ENCODE assay signal across 8 cellular contexts in the genomic region with DNA sequence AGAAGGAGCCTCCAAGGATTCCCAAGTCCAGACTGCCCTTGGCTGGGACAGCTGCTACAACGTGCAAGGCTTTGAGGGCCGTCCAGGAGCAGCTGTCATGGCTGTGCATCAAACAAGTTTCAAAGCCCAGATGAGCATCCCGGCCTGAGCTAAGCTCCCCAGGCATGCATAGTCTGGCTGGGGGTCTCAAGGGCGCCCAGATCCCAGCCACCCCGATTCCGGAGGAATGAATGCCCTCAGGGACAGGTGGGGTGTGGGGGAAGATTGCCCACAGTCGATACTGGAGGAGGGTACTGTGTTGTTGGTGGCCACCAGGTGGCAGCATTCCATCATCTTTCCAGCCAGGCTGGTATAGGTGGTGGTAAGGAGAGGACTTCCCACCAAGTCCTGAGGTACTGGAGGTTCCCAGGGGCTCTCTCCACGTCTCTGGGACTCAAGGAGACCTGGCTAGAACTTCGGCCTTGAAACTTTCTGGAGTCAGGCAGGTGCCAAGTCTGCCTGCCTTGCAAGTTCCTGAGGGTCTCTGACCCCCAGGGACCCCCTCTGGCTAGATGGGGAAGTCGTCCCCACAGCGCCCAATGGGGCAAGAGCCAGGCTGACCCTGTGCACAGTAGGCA. TPM values are rescaled to one million over a fixed set of nuclear protein-coding genes. Genes with fewer than 3 reads are reported as not detected.
DNase-seq lines count a peak whose midpoint lies in the region; ATAC-seq and TF ChIP-seq lines count a peak whose summit lies in the region.

No MANE protein-coding gene starts in this region.

- H3K79me2 ChIP-seq in PC-9 (ENCODE audit: low read depth), result no peaks in the 10 kb centered on the region

- BruUV-seq in PC-9 (replicated peaks; lab: Mats Ljungman, UMichigan), result TSS peak; percentile 18

- H3K9me3 ChIP-seq in PC-9 (ENCODE audit: insufficient read depth, low read depth) (no peaks in the 10 kb centered on the region), testis (no peaks in the 10 kb centered on the region)

- peak; percentile 18 for DNase-seq in NCI-H2107 treated with DMSO at 0.1 percent for 48 hours (lab: John Stamatoyannopoulos, UW; ENCODE audit: unreplicated experiment)
- DNase-seq in NCI-H2107 (lab: John Stamatoyannopoulos, UW), result no peak
- peak; percentile 43 to 77 for DNase-seq in HL-60 (ENCODE audit: low read depth in 1 of 2, low spot score in 1 of 2)
- DNase-seq in PC-9, result peak; percentile 63 to 76
- peak; percentile 73 to 75 for DNase-seq in activated T-cell treated with anti-CD3 and anti-CD28 coated beads, Interleukin-2, amount 50 U/mL, for 72 hours
- DNase-seq in fibroblast of the conjunctiva (ENCODE audit: low read depth), result peak; percentile 81
- peak; percentile 37 for DNase-seq in occipital lobe (lab: John Stamatoyannopoulos, UW)
- peak; percentile 74 for DNase-seq in testis

- 41 to 57% methylated on average over 6 to 11 of the region's 11 CpGs for WGBS in testis, 2 donors

- no peak overlapping the region for H3K27ac Mint-ChIP-seq in activated T-cell treated with anti-CD3 and anti-CD28 coated beads, Interleukin-2, amount 50 U/mL, for 72 hours

- intact Hi-C loops in PC-9 (cut with micrococcal nuclease; ENCODE audit: unreplicated experiment), result loop anchor here (1.0 to 10.0 kb wide), 5 partner anchors 34 to 433 kb away; a partner anchor contains a TSS
- intact Hi-C loops in testis (cut with DNase I; ENCODE audit: low total_unique reads), result loop anchor here (5.0 kb wide), 1 partner anchor 66 kb away; no protein-coding TSS in a partner anchor

- peak; percentile 80 to 81 for ATAC-seq in activated T-cell treated with anti-CD3 and anti-CD28 coated beads, Interleukin-2, amount 50 U/mL, for 72 hours (replicated peaks in 1 of 2)

- peaks cover 4% of the 10 kb centered on the region in 2 donors for H3K36me3 Mint-ChIP-seq in activated T-cell treated with anti-CD3 and anti-CD28 coated beads, Interleukin-2, amount 50 U/mL, for 72 hours (ENCODE audit: insufficient read depth in 2 of 2)

- H3K4me1 ChIP-seq in PC-9 (replicated peaks; ENCODE audit: insufficient read depth) (0 out of 2 replicates have a peak, but pooled peaks cover 4% of the 10 kb centered on the region), testis (peaks cover 31% of the 10 kb centered on the region)

- no peak for TF ChIP-seq POLR2A in testis (IDR thresholded peaks at IDR 0.05)

- no peak overlapping the region for H3K4me2 ChIP-seq in PC-9

- H3K9me3 Mint-ChIP-seq in activated T-cell treated with anti-CD3 and anti-CD28 coated beads, Interleukin-2, amount 50 U/mL, for 72 hours, result no peaks in the 10 kb centered on the region

- no peaks in the 10 kb centered on the region for H3K36me3 ChIP-seq in PC-9 (ENCODE audit: low read depth)
- no peaks in the 10 kb centered on the region for H3K36me3 ChIP-seq in testis (ENCODE audit: low read depth, missing control alignments)

- H3K27ac ChIP-seq in HL-60 (replicated peaks), result no peak overlapping the region
- H3K27ac ChIP-seq in PC-9, result no peak overlapping the region
- H3K27ac ChIP-seq in testis, result no peak overlapping the region

- H2AFZ ChIP-seq in PC-9, result no peak overlapping the region

- H3K27me3 ChIP-seq in HL-60 (ENCODE audit: insufficient read depth, poor library complexity, severe bottlenecking), result no peaks in the 10 kb centered on the region
- no peaks in the 10 kb centered on the region for H3K27me3 ChIP-seq in PC-9 (ENCODE audit: insufficient read depth, low read depth)
- H3K27me3 ChIP-seq in testis, result no peaks in the 10 kb centered on the region

- peaks cover 18% of the 10 kb centered on the region for H4K20me1 ChIP-seq in PC-9 (ENCODE audit: insufficient read depth)

- H3F3A ChIP-seq in PC-9 (ENCODE audit: insufficient read depth, low read depth), result peaks cover 22% of the 10 kb centered on the region; the same call in 1 of the 2 replicates

- TF ChIP-seq CTCF in HL-60 (IDR thresholded peaks at IDR 0.05; ENCODE audit: insufficient read depth, low read length) (peak; percentile 52), PC-9 (conservative IDR thresholded peaks at IDR 0.05) (peak; percentile 87), testis (IDR thresholded peaks at IDR 0.05) (peak; percentile 78 to 86 (median 84))

- POLR2A ChIA-PET in PC-9 (lab: Charles Lee; ENCODE audit: unreplicated experiment), result interaction anchor here (0.5 to 0.7 kb wide), 2 partner anchors 64 to 121 kb away, joined by 3 to 5 read pairs; no protein-coding TSS in a partner anchor

- H3K4me3 Mint-ChIP-seq in activated T-cell treated with anti-CD3 and anti-CD28 coated beads, Interleukin-2, amount 50 U/mL, for 72 hours, result no peak overlapping the region

- CTCF ChIA-PET in PC-9 (lab: Charles Lee), result interaction anchor here (0.5 to 0.6 kb wide), 2 partner anchors 17 to 693 kb away, joined by 4 to 6 read pairs; no protein-coding TSS in a partner anchor

- H3K4me1 Mint-ChIP-seq in activated T-cell treated with anti-CD3 and anti-CD28 coated beads, Interleukin-2, amount 50 U/mL, for 72 hours (ENCODE audit: low read depth), result no peaks in the 10 kb centered on the region

- no peaks in the 10 kb centered on the region for H3K27me3 Mint-ChIP-seq in activated T-cell treated with anti-CD3 and anti-CD28 coated beads, Interleukin-2, amount 50 U/mL, for 72 hours (ENCODE audit: low read depth)

- no peak overlapping the region for H3K4me3 ChIP-seq in HL-60 (replicated peaks; ENCODE audit: insufficient read depth, low read length)
- H3K4me3 ChIP-seq in PC-9, result no peak overlapping the region
- no peak overlapping the region for H3K4me3 ChIP-seq in testis

- no peaks in the 10 kb centered on the region for H3K9me2 ChIP-seq in PC-9 (ENCODE audit: insufficient read depth)

RNA-seq across cellular contexts. Expression of a gene that starts 32.8 kb away (rescaled TPM):
- total RNA-seq in PC-9 (2021) (87.7 and 90.2 TPM in 2 replicates), occipital lobe (205 TPM), testis (100 to 1,000 TPM; 341 to 368 TPM)
- total RNA-seq in activated T-cell treated with anti-CD3 and anti-CD28 coated beads, Interleukin-2, amount 50 U/mL, for 72 hours, result 100 to 1,000 TPM; 172 to 179 TPM
- polyA plus RNA-seq in testis (ENCODE audit: insufficient read depth, low read depth, low replicate concordance), result 214 TPM

RNA-seq across cellular contexts. Expression of a gene that starts 33.6 kb away (rescaled TPM):
- total RNA-seq in PC-9 (2021) (34.0 and 49.1 TPM in 2 replicates), occipital lobe (5.8 TPM), testis (1 to 10 TPM; 6.9 to 8.3 TPM)
- under 1 TPM in 1 of 2 donors, not detected in 1; 0.25 TPM for total RNA-seq in activated T-cell treated with anti-CD3 and anti-CD28 coated beads, Interleukin-2, amount 50 U/mL, for 72 hours
- polyA plus RNA-seq in testis (ENCODE audit: insufficient read depth, low read depth, low replicate concordance), result 7.5 TPM
